ENCODE assay signal across 14 cellular contexts in the genomic region with DNA sequence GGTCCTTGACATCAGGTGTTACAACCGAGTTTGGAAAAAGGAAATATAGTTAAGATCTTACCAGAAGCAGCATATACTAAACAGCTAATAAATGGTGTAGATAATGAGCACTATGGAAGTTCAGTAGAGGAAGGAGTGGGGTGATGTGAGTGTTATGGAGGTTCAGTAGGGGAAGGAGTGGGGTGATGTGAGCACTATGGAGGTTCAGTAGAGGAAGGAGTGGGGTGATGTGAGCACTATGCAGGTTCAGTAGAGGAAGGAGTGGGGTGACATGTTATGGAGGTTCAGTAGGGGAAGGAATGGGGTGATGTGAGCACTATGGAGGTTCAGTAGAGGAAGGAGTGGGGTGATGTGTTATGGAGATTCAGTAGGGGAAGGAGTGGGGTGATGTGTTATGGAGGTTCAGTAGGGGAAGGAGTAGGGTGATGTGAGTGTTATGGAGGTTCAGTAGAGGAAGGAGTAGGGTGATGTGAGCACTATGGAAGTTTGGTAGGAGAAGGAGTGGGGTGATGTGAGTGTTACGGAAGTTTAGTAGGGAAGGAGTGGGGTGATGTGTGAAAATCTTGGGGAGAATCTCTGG.
"Had no signal": no experiment of that assay in that cellular context is flagged by ENCODE, and none has a peak within 500 bp of the region (broad histone marks: within the 10 kb centered on the region; RNA-seq: fewer than 3 reads in every experiment).

No MANE protein-coding gene starts in this region.

- H3K27me3 Mint-ChIP-seq: activated naive CD8-positive, alpha-beta T cell treated with anti-CD3 and anti-CD28 coated beads, Interleukin-2, amount 50 U/mL, for 24 hours had no signal

- ATAC-seq: activated naive CD8-positive, alpha-beta T cell treated with anti-CD3 and anti-CD28 coated beads, Interleukin-2, amount 50 U/mL, for 24 hours; activated T-cell treated with anti-CD3 and anti-CD28 coated beads, Interleukin-2, amount 50 U/mL, for 72 hours; esophagus mucosa; gastrocnemius medialis; left ventricle myocardium superior had no signal

- H3K27ac ChIP-seq: gastrocnemius medialis, heart right ventricle, thyroid gland, uterus had no signal

- H3K9me3 Mint-ChIP-seq: activated naive CD8-positive, alpha-beta T cell treated with anti-CD3 and anti-CD28 coated beads, Interleukin-2, amount 50 U/mL, for 24 hours; activated T-cell treated with anti-CD3 and anti-CD28 coated beads, Interleukin-2, amount 50 U/mL, for 72 hours; nephron progenitor cell had no signal

- H3K4me3 Mint-ChIP-seq: activated naive CD8-positive, alpha-beta T cell treated with anti-CD3 and anti-CD28 coated beads, Interleukin-2, amount 50 U/mL, for 24 hours; activated T-cell treated with anti-CD3 and anti-CD28 coated beads, Interleukin-2, amount 50 U/mL, for 72 hours; nephron progenitor cell had no signal

- DNase-seq: activated naive CD8-positive, alpha-beta T cell treated with anti-CD3 and anti-CD28 coated beads, Interleukin-2, amount 50 U/mL, for 24 hours; activated T-cell treated with anti-CD3 and anti-CD28 coated beads, Interleukin-2, amount 50 U/mL, for 72 hours; anterior cingulate cortex; cortex of kidney; gastrocnemius medialis; heart right ventricle; left ventricle myocardium superior; nephron progenitor cell; occipital lobe; retina; stimulated activated naive CD4-positive, alpha-beta T cell treated with Interleukin-2 at 50 U/mL for 16 hours; thyroid gland; uterus had no signal

- H3K36me3 ChIP-seq: gastrocnemius medialis, heart right ventricle, thyroid gland, uterus had no signal

- H3K4me1 ChIP-seq: gastrocnemius medialis, uterus had no signal

- H3K9me3 ChIP-seq: gastrocnemius medialis, heart right ventricle, thyroid gland, uterus had no signal

- H3K27ac Mint-ChIP-seq: activated naive CD8-positive, alpha-beta T cell treated with anti-CD3 and anti-CD28 coated beads, Interleukin-2, amount 50 U/mL, for 24 hours; activated T-cell treated with anti-CD3 and anti-CD28 coated beads, Interleukin-2, amount 50 U/mL, for 72 hours; nephron progenitor cell had no signal

- H3K4me3 ChIP-seq: gastrocnemius medialis, heart right ventricle, thyroid gland, uterus had no signal

- H3K27me3 ChIP-seq: gastrocnemius medialis, heart right ventricle, thyroid gland, uterus had no signal
